21 cellular contexts compared by ENCODE assay signal in genomic region chr20:63915471-63915870, GRCh38. TPM values are rescaled to one million over a fixed set of nuclear protein-coding genes. Genes with fewer than 3 reads are reported as not detected.
DNase-seq lines count a peak whose midpoint lies in the region; ATAC-seq and TF ChIP-seq lines count a peak whose summit lies in the region.
"Had no signal": no experiment of that assay in that cellular context is flagged by ENCODE, and none has a peak within 500 bp of the region (broad histone marks: within the 10 kb centered on the region; RNA-seq: fewer than 3 reads in every experiment).

No MANE protein-coding gene starts in this region.

- H3K4me2 ChIP-seq in osteoblast (ENCODE audit: insufficient read depth, low read length) = no peak overlapping the region

- peaks cover 2% of the 10 kb centered on the region for H3K36me3 Mint-ChIP-seq in activated naive CD8-positive, alpha-beta T cell
- peaks cover 29% of the 10 kb centered on the region for H3K36me3 Mint-ChIP-seq in activated naive CD8-positive, alpha-beta T cell treated with anti-CD3 and anti-CD28 coated beads for 36 hours

- H3K36me3 ChIP-seq in osteoblast (ENCODE audit: insufficient read depth, low read length) = peaks cover 2% of the 10 kb centered on the region

- peak overlapping the region; percentile 12 for H3K27ac Mint-ChIP-seq in activated naive CD8-positive, alpha-beta T cell
- no peak overlapping the region for H3K27ac Mint-ChIP-seq in activated naive CD8-positive, alpha-beta T cell treated with anti-CD3 and anti-CD28 coated beads for 36 hours
- H3K27ac Mint-ChIP-seq: activated CD4-positive, alpha-beta memory T cell treated with anti-CD3 and anti-CD28 coated beads for 36 hours; B cell; nephron had no signal

- H4K20me1 ChIP-seq in osteoblast (ENCODE audit: insufficient read depth, low read length) = peaks cover 58% of the 10 kb centered on the region

- H3K79me2 ChIP-seq in osteoblast (ENCODE audit: insufficient read depth, low read length) = peaks cover 92% of the 10 kb centered on the region

- H3K27me3 Mint-ChIP-seq in activated naive CD8-positive, alpha-beta T cell = no peaks in the 10 kb centered on the region
- no peaks in the 10 kb centered on the region for H3K27me3 Mint-ChIP-seq in activated naive CD8-positive, alpha-beta T cell treated with anti-CD3 and anti-CD28 coated beads for 36 hours
- H3K27me3 Mint-ChIP-seq: activated CD4-positive, alpha-beta memory T cell treated with anti-CD3 and anti-CD28 coated beads for 36 hours; B cell; T-cell had no signal

- H3K27ac ChIP-seq in osteoblast (ENCODE audit: low read depth, low read length) = no peak overlapping the region
- H3K27ac ChIP-seq: 22Rv1, ascending aorta, GM23248, tibial nerve had no signal

- H3K9me3 ChIP-seq in osteoblast (ENCODE audit: low read depth, low read length) = no peaks in the 10 kb centered on the region
- H3K9me3 ChIP-seq: ascending aorta had no signal

- H3K4me1 ChIP-seq in osteoblast (ENCODE audit: insufficient read depth, low read length) = peaks cover 7% of the 10 kb centered on the region

- H3K9me3 Mint-ChIP-seq in activated naive CD8-positive, alpha-beta T cell (ENCODE audit: low read depth) = no peaks in the 10 kb centered on the region
- H3K9me3 Mint-ChIP-seq in activated naive CD8-positive, alpha-beta T cell treated with anti-CD3 and anti-CD28 coated beads for 36 hours = peaks cover 3% of the 10 kb centered on the region

- DNase-seq in activated naive CD8-positive, alpha-beta T cell treated with anti-CD3 and anti-CD28 coated beads for 36 hours = no peak
- DNase-seq in left ventricle myocardium superior (peak; percentile 83), osteoblast (ENCODE audit: insufficient read length, low spot score, missing footprints) (peak; percentile 49), cerebellar nuclear complex (lab: John Stamatoyannopoulos, UW) (no peak), HuH-7 (ENCODE audit: low spot score) (no peak), OCI-M2 (lab: John Stamatoyannopoulos, UW; ENCODE audit: unreplicated experiment) (no peak)
- DNase-seq: activated CD4-positive, alpha-beta memory T cell treated with anti-CD3 and anti-CD28 coated beads for 36 hours; GM23248; mesenchymal stem cell; NCI-H2081; NCI-H446; NK-92 treated with Interleukin-12 subunit alpha and Interleukin-12 subunit beta, amount 100 ng/mL, for 24 hours; retina; T-cell had no signal

- peaks cover 32% of the 10 kb centered on the region for H3K4me1 Mint-ChIP-seq in activated naive CD8-positive, alpha-beta T cell (ENCODE audit: low read depth)
- H3K4me1 Mint-ChIP-seq in activated naive CD8-positive, alpha-beta T cell treated with anti-CD3 and anti-CD28 coated beads for 36 hours = peaks cover 23% of the 10 kb centered on the region

- intact Hi-C loops in left ventricle myocardium superior (cut with micrococcal nuclease) = no loop called here

- no peak for TF ChIP-seq CTCF in osteoblast (IDR thresholded peaks at IDR 0.05; ENCODE audit: extremely low read depth, low read depth, low read length)

- ATAC-seq in left ventricle myocardium superior = peak; percentile 93
- no peak for ATAC-seq in GM18519 (IDR thresholded peaks at IDR 0.05; ENCODE audit: low FRiP score, unreplicated experiment)
- ATAC-seq: T-cell had no signal

- H3K4me3 ChIP-seq in osteoblast (ENCODE audit: insufficient read depth, low read length) = no peak overlapping the region
- H3K4me3 ChIP-seq: ascending aorta, GM23248, tibial nerve had no signal

- no peak overlapping the region for H3K4me3 Mint-ChIP-seq in activated naive CD8-positive, alpha-beta T cell
- no peak overlapping the region for H3K4me3 Mint-ChIP-seq in activated naive CD8-positive, alpha-beta T cell treated with anti-CD3 and anti-CD28 coated beads for 36 hours
- H3K4me3 Mint-ChIP-seq: activated CD4-positive, alpha-beta memory T cell treated with anti-CD3 and anti-CD28 coated beads for 36 hours; B cell; nephron; T-cell had no signal

- H2AFZ ChIP-seq in osteoblast (ENCODE audit: low read length) = no peak overlapping the region
- H2AFZ ChIP-seq: GM23248 had no signal

- H3K27me3 ChIP-seq in osteoblast (ENCODE audit: insufficient read depth, low read length) = no peaks in the 10 kb centered on the region
- H3K27me3 ChIP-seq: ascending aorta, tibial nerve had no signal

RNA-seq across cellular contexts. Expression of gene DNAJC5, which starts 20.5 kb away (rescaled TPM):
- total RNA-seq in activated naive CD8-positive, alpha-beta T cell treated with anti-CD3 and anti-CD28 coated beads for 36 hours = 10 to 100 TPM; 32.1 to 32.9 TPM
- total RNA-seq in left ventricle myocardium superior (47.3 TPM), osteoblast (41.5 and 53.9 TPM in 2 replicates)

RNA-seq across cellular contexts. Expression of gene UCKL1, which starts 40.7 kb away (rescaled TPM):
- total RNA-seq in activated naive CD8-positive, alpha-beta T cell treated with anti-CD3 and anti-CD28 coated beads for 36 hours = 10 to 100 TPM; 27.6 to 28.9 TPM
- total RNA-seq in left ventricle myocardium superior = 59.9 TPM
- total RNA-seq in osteoblast = 21.0 and 23.9 TPM in 2 replicates

RNA-seq across cellular contexts. Expression of gene TPD52L2, which starts 50.4 kb away (rescaled TPM):
- total RNA-seq in activated naive CD8-positive, alpha-beta T cell treated with anti-CD3 and anti-CD28 coated beads for 36 hours = 10 to 100 TPM; 58.6 to 58.9 TPM
- total RNA-seq in left ventricle myocardium superior (78.0 TPM), osteoblast (99.6 and 115 TPM in 2 replicates)

RNA-seq across cellular contexts. Expression of gene ABHD16B, which starts 54.2 kb away (rescaled TPM):
- total RNA-seq in activated naive CD8-positive, alpha-beta T cell treated with anti-CD3 and anti-CD28 coated beads for 36 hours = not detected
- total RNA-seq in left ventricle myocardium superior = not detected
- not detected in 2 replicates for total RNA-seq in osteoblast
- total RNA-seq: activated CD4-positive, alpha-beta memory T cell treated with anti-CD3 and anti-CD28 coated beads for 36 hours; ascending aorta; B cell; GM23248; T-cell; tibial nerve had no signal

RNA-seq across cellular contexts. Expression of gene ZNF512B, which starts 54.3 kb away (rescaled TPM):
- 10 to 100 TPM; 11.6 to 11.8 TPM for total RNA-seq in activated naive CD8-positive, alpha-beta T cell treated with anti-CD3 and anti-CD28 coated beads for 36 hours
- 14.0 TPM for total RNA-seq in left ventricle myocardium superior
- 12.1 and 14.5 TPM in 2 replicates for total RNA-seq in osteoblast

Comparison
In these comparisons a context has a peak if more than half of its experiments do, and no peak if none do; other contexts are left out.
1. DNase-seq: peak in left ventricle myocardium superior (single experiment) and osteoblast (single experiment); none in activated naive CD8-positive, alpha-beta T cell treated with anti-CD3 and anti-CD28 coated beads for 36 hours (single experiment), cerebellar nuclear complex (0 of 2), HuH-7 (single experiment) and OCI-M2 (single experiment).